In genomic region chr16:65069090-65069489, GRCh38 we compare ENCODE assay signal across 14 cellular contexts. TPM values are rescaled to one million over a fixed set of nuclear protein-coding genes. Genes with fewer than 3 reads are reported as not detected.
DNase-seq lines count a peak whose midpoint lies in the region; TF ChIP-seq lines count a peak whose summit lies in the region.
"Had no signal": no experiment of that assay in that cellular context is flagged by ENCODE, and none has a peak within 500 bp of the region (broad histone marks: within the 10 kb centered on the region; RNA-seq: fewer than 3 reads in every experiment).

No MANE protein-coding gene starts in this region.

- no peaks in the 10 kb centered on the region for H3K9me3 ChIP-seq in adipocyte (ENCODE audit: control insufficient read depth, low read length)
- H3K9me3 ChIP-seq: heart left ventricle had no signal

- peaks cover 43% of the 10 kb centered on the region for H3K4me1 ChIP-seq in adipocyte (ENCODE audit: control insufficient read depth, insufficient read depth, low read length)

- no peak for TF ChIP-seq CTCF in fibroblast of villous mesenchyme (IDR thresholded peaks at IDR 0.05; ENCODE audit: insufficient read depth, low read depth, low read length)

- peak; percentile 87 for DNase-seq in HCEC 1CT
- DNase-seq in adipocyte (ENCODE audit: low read depth) = peak; percentile 84
- DNase-seq in fibroblast of villous mesenchyme (ENCODE audit: low read depth) = peak; percentile 82
- DNase-seq in smooth muscle cell of the brain vasculature (ENCODE audit: low read depth, low spot score) = peak; percentile 41
- no peak for DNase-seq in stimulated activated naive CD4-positive, alpha-beta T cell (lab: John Stamatoyannopoulos, UW)
- DNase-seq in GF-D8 (lab: John Stamatoyannopoulos, UW) = no peak
- no peak for DNase-seq in SIG-M5 treated with dmso at 0.1 percent for 504 hours (lab: John Stamatoyannopoulos, UW; ENCODE audit: unreplicated experiment)
- DNase-seq: activated CD4-positive, alpha-beta T cell treated with anti-CD3 and anti-CD28 coated beads, Interleukin-2, amount 10 ng/mL, durations not matched to agents 24 days and 14 days; activated T-cell treated with anti-CD3 and anti-CD28 coated beads, Interleukin-2, amount 50 U/mL, for 48 hours; effector CD4-positive, alpha-beta T cell; heart left ventricle; NCI-H345; T-helper 17 cell had no signal

- no peak overlapping the region for H3K4me3 ChIP-seq in adipocyte (ENCODE audit: low read length)
- no peak overlapping the region for H3K4me3 ChIP-seq in fibroblast of villous mesenchyme (ENCODE audit: low read depth, low read length)
- H3K4me3 ChIP-seq: heart left ventricle, skin epidermis had no signal

- H3K9ac ChIP-seq in adipocyte (ENCODE audit: low read length) = no peak overlapping the region

- H3K36me3 ChIP-seq in adipocyte (ENCODE audit: control insufficient read depth, insufficient read depth, low read length, severe bottlenecking) = peaks cover 4% of the 10 kb centered on the region
- H3K36me3 ChIP-seq: heart left ventricle had no signal

- no peaks in the 10 kb centered on the region for H3K27me3 ChIP-seq in adipocyte (replicated peaks; ENCODE audit: control insufficient read depth, insufficient read depth, low read length)
- H3K27me3 ChIP-seq: heart left ventricle had no signal

RNA-seq across cellular contexts. Expression of gene CDH11, which starts 52.8 kb away (rescaled TPM):
- 265 and 290 TPM in 2 replicates for total RNA-seq in fibroblast of villous mesenchyme
- total RNA-seq: activated CD4-positive, alpha-beta T cell treated with anti-CD3 and anti-CD28 coated beads, Interleukin-2, amount 10 ng/mL, durations not matched to agents 24 days and 14 days; T-helper 17 cell had no signal

Comparison
In these comparisons a context has a peak if more than half of its experiments do, and no peak if none do; other contexts are left out.
1. DNase-seq: peak in HCEC 1CT (single experiment), adipocyte (single experiment), fibroblast of villous mesenchyme (single experiment) and smooth muscle cell of the brain vasculature (single experiment); none in stimulated activated naive CD4-positive, alpha-beta T cell (0 of 6), GF-D8 (single experiment) and SIG-M5 treated with dmso at 0.1 percent for 504 hours (single experiment).